9 cellular contexts compared by ENCODE assay signal in the genomic region with DNA sequence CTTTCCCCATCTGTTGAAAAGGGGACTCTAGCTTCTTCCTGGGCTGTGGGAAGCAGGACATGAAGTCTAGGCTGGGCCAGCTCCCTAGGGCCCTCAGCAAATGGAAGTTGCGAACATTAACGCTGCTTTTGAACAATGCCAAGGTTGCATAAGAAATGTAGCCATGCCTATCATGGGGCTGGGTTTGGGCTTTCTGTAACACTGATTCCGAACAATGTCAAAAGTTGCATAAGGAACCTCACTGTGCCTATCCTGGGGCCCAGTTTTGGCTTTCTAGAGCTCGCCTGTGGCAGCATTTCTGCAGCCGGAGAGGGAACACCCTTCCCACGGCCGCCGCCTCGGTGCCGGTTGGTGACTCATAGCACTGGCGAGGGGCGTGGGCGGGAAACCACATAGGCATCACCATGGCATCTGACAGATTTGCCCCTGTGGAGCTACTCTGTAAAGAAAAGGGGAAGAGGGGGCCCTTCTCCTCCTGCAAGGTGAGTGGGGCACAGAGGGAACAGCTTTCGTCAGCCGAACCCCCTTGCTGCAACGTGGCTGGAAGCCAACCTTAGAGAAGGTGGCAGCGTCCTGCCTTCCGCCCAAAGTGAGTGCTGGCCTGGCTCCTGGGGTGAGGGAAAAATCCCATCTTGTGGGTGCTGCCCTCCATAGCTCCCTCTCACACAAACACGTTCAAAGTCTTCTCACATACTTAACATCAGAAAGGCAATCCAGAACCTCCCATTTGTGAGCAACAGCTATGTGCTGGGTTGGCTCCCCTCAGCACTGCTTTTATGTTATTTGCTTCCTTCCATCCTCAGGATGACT. TPM values are rescaled to one million over a fixed set of nuclear protein-coding genes. Genes with fewer than 3 reads are reported as not detected.
DNase-seq lines count a peak whose midpoint lies in the region; ATAC-seq, FAIRE-seq and TF ChIP-seq lines count a peak whose summit lies in the region.
"Had no signal": no experiment of that assay in that cellular context is flagged by ENCODE, and none has a peak within 500 bp of the region (broad histone marks: within the 10 kb centered on the region; RNA-seq: fewer than 3 reads in every experiment).

No MANE protein-coding gene starts in this region.

- dilution Hi-C loops in keratinocyte (cut with MboI; ENCODE audit: extremely low pct_ligation_motif_present, low sequenced_read_pairs): no loop called here

- H3K79me2 ChIP-seq in GM23248 (ENCODE audit: insufficient read depth) (no peaks in the 10 kb centered on the region), keratinocyte (ENCODE audit: control insufficient read depth, insufficient read depth, low read length) (no peaks in the 10 kb centered on the region)

- no peaks in the 10 kb centered on the region for H3K9me3 ChIP-seq in GM23248 (ENCODE audit: low read depth)
- no peaks in the 10 kb centered on the region for H3K9me3 ChIP-seq in keratinocyte (ENCODE audit: control insufficient read depth, low read depth, low read length)

- no peak overlapping the region for H3K4me3 ChIP-seq in GM23248
- H3K4me3 ChIP-seq in keratinocyte (ENCODE audit: control insufficient read depth in 2 of 3, extremely low read depth in 1 of 3, insufficient read depth in 2 of 3, low read depth in 1 of 3, low read length in 3 of 3): peak overlapping the region in 1 of 3 experiments; percentile 34

- no peak overlapping the region for H3K27ac ChIP-seq in GM23248
- H3K27ac ChIP-seq in keratinocyte (ENCODE audit: control insufficient read depth, insufficient read depth, low read length): no peak overlapping the region

- H3K9ac ChIP-seq in GM23248: no peak overlapping the region
- H3K9ac ChIP-seq in keratinocyte (ENCODE audit: control insufficient read depth, extremely low read depth, insufficient read depth, low read length): no peak overlapping the region

- ATAC-seq in GM21619 (IDR thresholded peaks at IDR 0.05; ENCODE audit: unreplicated experiment): no peak

- H3K4me1 ChIP-seq in GM23248 (ENCODE audit: insufficient read depth): no peaks in the 10 kb centered on the region
- H3K4me1 ChIP-seq in keratinocyte (ENCODE audit: control insufficient read depth, extremely low read depth, insufficient read depth, low read length): peaks cover 16% of the 10 kb centered on the region

- H2AFZ ChIP-seq in GM23248 (no peak overlapping the region), keratinocyte (ENCODE audit: control insufficient read depth, low read length) (no peak overlapping the region)

- H4K20me1 ChIP-seq in GM23248 (ENCODE audit: insufficient read depth) (no peaks in the 10 kb centered on the region), keratinocyte (ENCODE audit: control insufficient read depth, extremely low read depth, insufficient read depth, low read length) (no peaks in the 10 kb centered on the region)

- no peaks in the 10 kb centered on the region for H3K36me3 ChIP-seq in GM23248 (ENCODE audit: low read depth)
- H3K36me3 ChIP-seq in keratinocyte (ENCODE audit: control insufficient read depth in 2 of 2, extremely low read depth in 1 of 2, insufficient read depth in 2 of 2, low read length in 2 of 2): no peaks in the 10 kb centered on the region

- no peak overlapping the region for H3K4me2 ChIP-seq in GM23248 (ENCODE audit: unreplicated experiment)
- H3K4me2 ChIP-seq in keratinocyte (ENCODE audit: control insufficient read depth, extremely low read depth, insufficient read depth, low read depth, low read length): peak overlapping the region; percentile 65

- no peak for TF ChIP-seq CTCF in keratinocyte (optimal IDR thresholded peaks at IDR 0.05 in 1 of 3, IDR thresholded peaks at IDR 0.05 in 1 of 3, conservative IDR thresholded peaks at IDR 0.05 in 1 of 3; ENCODE audit: extremely low read depth in 1 of 3, insufficient read depth in 2 of 3, low read length in 3 of 3)

- H3K9me1 ChIP-seq in keratinocyte (ENCODE audit: control insufficient read depth, extremely low read depth, insufficient read depth, low read length): no peaks in the 10 kb centered on the region

- in situ Hi-C loops in GM23248 (cut with MboI): no loop called here

- peaks cover 8% of the 10 kb centered on the region; the same call in 1 of the 2 replicates for H3K27me3 ChIP-seq in GM23248 (replicated peaks; ENCODE audit: insufficient read depth)
- H3K27me3 ChIP-seq in keratinocyte (ENCODE audit: control insufficient read depth, extremely low read depth, insufficient read depth, low read length): no peaks in the 10 kb centered on the region

- no peaks in the 10 kb centered on the region for H3K9me2 ChIP-seq in GM23248 (ENCODE audit: insufficient read depth)

- peak; percentile 66 for DNase-seq in GM23248
- DNase-seq in SKM-1 (lab: John Stamatoyannopoulos, UW; ENCODE audit: unreplicated experiment): peak; percentile 21
- peak; percentile 12 to 46 (median 29) for DNase-seq in activated naive CD4-positive, alpha-beta T cell (lab: John Stamatoyannopoulos, UW)
- DNase-seq in keratinocyte (ENCODE audit: low read depth, low spot score): no peak
- peak; percentile 46 to 65 for DNase-seq in stimulated activated CD8-positive, alpha-beta memory T cell treated with anti-CD3 and anti-CD28 coated beads, Interleukin-4, amount 100 ng/mL, for 1 hour (ENCODE audit: low read depth in 2 of 2, low spot score in 1 of 2)
- DNase-seq in hepatic stellate cell (ENCODE audit: low spot score): no peak
- DNase-seq in NCI-H146 treated with DMSO at 0.1 percent for 48 hours (lab: John Stamatoyannopoulos, UW; ENCODE audit: unreplicated experiment): no peak

- peak; percentile 76 for FAIRE-seq in keratinocyte (lab: Jason Lieb, UNC)

- no peaks in the 10 kb centered on the region for H3F3A ChIP-seq in GM23248 (ENCODE audit: insufficient read depth)

- 43 to 50% methylated on average over 17 to 19 of the region's 19 CpGs for WGBS in GM23248 (ENCODE audit: low coverage in 1 of 2, low lambda C conversion rate in 2 of 2, missing lambda C conversion rate in 2 of 2), 2 experiments

RNA-seq across cellular contexts. Expression of a gene that starts 46.6 kb away (rescaled TPM):
- total RNA-seq in GM23248 (2014; rRNA removed; shearing (Covaris generic)): not detected in 2 replicates
- polyA plus RNA-seq in GM23248 (2016; fragmentation: Nextera tagmentation; extraction: Ambion mirVana) (not detected in 2 replicates), keratinocyte (not detected in 3 replicates)
- not detected for polyA plus RNA-seq in keratinocyte (2011; ENCODE audit: low read depth)
- polyA plus RNA-seq in keratinocyte (2011; cell fraction: cytosol; rRNA removed): not detected in 2 replicates
- not detected in 2 replicates for polyA plus RNA-seq in keratinocyte (2011; cell fraction: nucleus; rRNA removed)
- not detected in 2 replicates for polyA plus RNA-seq in keratinocyte (2012; ENCODE audit: low replicate concordance)
- not detected in 3 replicates for polyA minus RNA-seq in keratinocyte
- polyA minus RNA-seq in keratinocyte (2011; cell fraction: cytosol; rRNA and poly(A)+ RNA removed): not detected
- polyA minus RNA-seq in keratinocyte (2011; cell fraction: nucleus; rRNA and poly(A)+ RNA removed): not detected in 2 replicates
- total RNA-seq: lung microvascular endothelial cell had no signal

Comparison
In these comparisons a context has a peak if more than half of its experiments do, and no peak if none do; other contexts are left out.
1. DNase-seq: peak in GM23248 (single experiment), SKM-1 (single experiment), activated naive CD4-positive, alpha-beta T cell (4 of 4) and stimulated activated CD8-positive, alpha-beta memory T cell treated with anti-CD3 and anti-CD28 coated beads, Interleukin-4, amount 100 ng/mL, for 1 hour (2 of 2); none in keratinocyte (single experiment), hepatic stellate cell (single experiment) and NCI-H146 treated with DMSO at 0.1 percent for 48 hours (single experiment).